ENCODE assay signal across 9 cellular contexts in genomic region chr2:174596994-174597346, GRCh38. TPM values are rescaled to one million over a fixed set of nuclear protein-coding genes. Genes with fewer than 3 reads are reported as not detected.
DNase-seq lines count a peak whose midpoint lies in the region; ATAC-seq and TF ChIP-seq lines count a peak whose summit lies in the region.
"Had no signal": no experiment of that assay in that cellular context is flagged by ENCODE, and none has a peak within 500 bp of the region (broad histone marks: within the 10 kb centered on the region; RNA-seq: fewer than 3 reads in every experiment).

No MANE protein-coding gene starts in this region.

- H3K9ac ChIP-seq in MM.1S (ENCODE audit: low read length) (peak overlapping the region; percentile 99), parathyroid adenoma (no peak overlapping the region)

- peak overlapping the region; percentile 86 for H3K27ac ChIP-seq in CD8-positive, alpha-beta memory T cell (ENCODE audit: low read depth, low read length)
- H3K27ac ChIP-seq in MM.1S (ENCODE audit: low read length) = peak overlapping the region; percentile 96
- H3K27ac ChIP-seq in parathyroid adenoma = peak overlapping the region; percentile 18

- POLR2A ChIA-PET in CD8-positive, alpha-beta memory T cell (lab: Charles Lee) = interaction anchor here (0.9 to 3.0 kb wide), 8 partner anchors 8 to 110 kb away, joined by 4 to 16 read pairs (median 7); partner anchors contain the start of gene GPR155

- H3K79me2 ChIP-seq in MM.1S (ENCODE audit: low read length) = peaks cover 94% of the 10 kb centered on the region
- peaks cover 30% of the 10 kb centered on the region for H3K79me2 ChIP-seq in parathyroid adenoma

- peak overlapping the region; percentile 76 for H3K4me3 ChIP-seq in CD8-positive, alpha-beta memory T cell (ENCODE audit: low read length)
- H3K4me3 ChIP-seq in MM.1S (ENCODE audit: low read length) (peak overlapping the region; percentile 83), parathyroid adenoma (ENCODE audit: low read depth, low read length) (no peak overlapping the region)

- H3K9me3 ChIP-seq in CD8-positive, alpha-beta memory T cell (ENCODE audit: low read length) = no peaks in the 10 kb centered on the region
- H3K9me3 ChIP-seq in MM.1S (replicated peaks; ENCODE audit: insufficient read depth, low read length) (no peaks in the 10 kb centered on the region), parathyroid adenoma (ENCODE audit: control insufficient read depth, low read length) (no peaks in the 10 kb centered on the region)

- no peak for ATAC-seq in GM18511 (IDR thresholded peaks at IDR 0.05; ENCODE audit: unreplicated experiment)

- TF ChIP-seq CTCF in MM.1S (IDR thresholded peaks at IDR 0.05; ENCODE audit: low read length) (no peak), parathyroid adenoma (IDR thresholded peaks at IDR 0.05) (no peak)

- no peaks in the 10 kb centered on the region for H3K27me3 ChIP-seq in CD8-positive, alpha-beta memory T cell (ENCODE audit: insufficient read depth, low read length, poor library complexity, severe bottlenecking)
- no peaks in the 10 kb centered on the region for H3K27me3 ChIP-seq in MM.1S (replicated peaks; ENCODE audit: insufficient read depth, low read length)
- H3K27me3 ChIP-seq in parathyroid adenoma (ENCODE audit: control insufficient read depth, insufficient read depth, low read length) = no peaks in the 10 kb centered on the region

- peak overlapping the region; percentile 86 to 99 (median 98) for H3K4me3 Mint-ChIP-seq in CD8-positive, alpha-beta memory T cell

- H3K4me1 ChIP-seq in CD8-positive, alpha-beta memory T cell (ENCODE audit: insufficient read depth, low read length) = peaks cover 53% of the 10 kb centered on the region
- peaks cover 36% of the 10 kb centered on the region for H3K4me1 ChIP-seq in MM.1S (ENCODE audit: low read length)
- peaks cover 9% of the 10 kb centered on the region for H3K4me1 ChIP-seq in parathyroid adenoma

- peak overlapping the region; percentile 61 for H3K4me2 ChIP-seq in MM.1S (ENCODE audit: low read depth, low read length)
- no peak overlapping the region for H3K4me2 ChIP-seq in parathyroid adenoma (ENCODE audit: low read length)

- CTCF ChIA-PET in CD8-positive, alpha-beta memory T cell (lab: Charles Lee) = interaction anchor here (1.3 to 12.7 kb wide), 9 partner anchors 9 to 104 kb away, joined by 4 to 167 read pairs (median 6); no protein-coding TSS in a partner anchor

- H3K9me2 ChIP-seq in MM.1S (replicated peaks; ENCODE audit: insufficient read depth, low read length) = no peaks in the 10 kb centered on the region

- H3K27ac Mint-ChIP-seq in CD8-positive, alpha-beta memory T cell = peak overlapping the region; percentile 93 to 99 (median 98)

- H3F3A ChIP-seq in MM.1S (ENCODE audit: insufficient read depth, low read length) = peaks cover 54% of the 10 kb centered on the region

- H3K36me3 Mint-ChIP-seq in CD8-positive, alpha-beta memory T cell = peaks cover 10 to 58% (median 19%) of the 10 kb centered on the region in 3 donors

- H3K36me3 ChIP-seq in CD8-positive, alpha-beta memory T cell (ENCODE audit: insufficient read depth, low read length) = peaks cover under 1% of the 10 kb centered on the region
- H3K36me3 ChIP-seq in MM.1S (replicated peaks; ENCODE audit: insufficient read depth, low read length) = no peaks in the 10 kb centered on the region; the same call in 1 of the 2 replicates
- H3K36me3 ChIP-seq in parathyroid adenoma (ENCODE audit: control insufficient read depth, insufficient read depth, low read length) = no peaks in the 10 kb centered on the region

- no peak for DNase-seq in CD8-positive, alpha-beta memory T cell
- DNase-seq in MM.1S = peak; percentile 19
- DNase-seq in central memory CD4-positive, alpha-beta T cell = peak; percentile 10
- no peak for DNase-seq in COR-L47 (lab: John Stamatoyannopoulos, UW)
- DNase-seq in HT-29 (ENCODE audit: low spot score) = no peak
- no peak for DNase-seq in effector CD8-positive, alpha-beta T cell (lab: John Stamatoyannopoulos, UW)
- DNase-seq: NCI-H510A treated with DMSO at 0.1 percent for 48 hours had no signal

- no peaks in the 10 kb centered on the region for H3K27me3 Mint-ChIP-seq in CD8-positive, alpha-beta memory T cell

- peaks cover 54 to 68% (median 55%) of the 10 kb centered on the region in 3 donors for H3K4me1 Mint-ChIP-seq in CD8-positive, alpha-beta memory T cell

- H4K20me1 ChIP-seq in MM.1S (ENCODE audit: insufficient read depth, low read length) = no peaks in the 10 kb centered on the region

- H3K9me3 Mint-ChIP-seq in CD8-positive, alpha-beta memory T cell = peaks cover 0 to 2% (median 0%) of the 10 kb centered on the region in 5 donors

- H2AFZ ChIP-seq in MM.1S (ENCODE audit: low read length) (no peak overlapping the region), parathyroid adenoma (no peak overlapping the region)

RNA-seq across cellular contexts. Expression of gene WIPF1, which starts 0.6 kb away (rescaled TPM):
- 100 to 1,000 TPM; 317 to 326 TPM for total RNA-seq in CD8-positive, alpha-beta memory T cell
- polyA plus RNA-seq in CD8-positive, alpha-beta memory T cell = 200 TPM
- not detected in 2 replicates for total RNA-seq in HT-29 (2014; rRNA removed; shearing (Covaris generic))

Comparison
In these comparisons a context has a peak if more than half of its experiments do, and no peak if none do; other contexts are left out.
1. DNase-seq: peak in MM.1S (single experiment) and central memory CD4-positive, alpha-beta T cell (single experiment); none in CD8-positive, alpha-beta memory T cell (0 of 5), COR-L47 (single experiment), HT-29 (single experiment) and effector CD8-positive, alpha-beta T cell (single experiment).
2. H3K27ac ChIP-seq: peak in every context shown above with its lines; median percentile 96 in MM.1S; 86 in CD8-positive, alpha-beta memory T cell; 18 in parathyroid adenoma.
3. RNA of gene WIPF1, which starts 0.6 kb away (total RNA-seq): 317 to 326 TPM in CD8-positive, alpha-beta memory T cell; not detected in HT-29; every median in the first group is over 100 times any median in the second.